ENCODE assay signal across 14 cellular contexts in the genomic region with DNA sequence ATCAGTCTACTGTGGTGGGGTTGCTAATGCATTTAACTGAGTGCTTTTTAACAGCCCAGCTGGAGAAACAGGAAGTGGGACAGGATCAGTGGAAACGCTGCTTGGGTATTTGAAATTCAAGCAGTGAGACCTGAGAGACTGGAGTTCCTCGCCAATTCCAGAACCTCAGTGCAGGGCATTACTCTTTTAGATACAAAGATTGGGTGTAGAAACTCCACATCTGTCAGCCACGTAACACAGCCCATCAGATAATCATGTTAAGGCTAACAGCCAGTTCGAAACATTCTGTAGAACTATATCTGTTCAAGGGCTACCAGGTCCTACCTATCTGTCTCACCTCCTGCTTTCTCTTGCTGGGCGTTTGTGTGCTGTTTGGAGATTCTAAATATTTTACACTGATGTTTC. TPM values are rescaled to one million over a fixed set of nuclear protein-coding genes. Genes with fewer than 3 reads are reported as not detected.
DNase-seq lines count a peak whose midpoint lies in the region; ATAC-seq lines count a peak whose summit lies in the region.
"Had no signal": no experiment of that assay in that cellular context is flagged by ENCODE, and none has a peak within 500 bp of the region (broad histone marks: within the 10 kb centered on the region; RNA-seq: fewer than 3 reads in every experiment).

No MANE protein-coding gene starts in this region.

- no peaks in the 10 kb centered on the region for H3K27me3 Mint-ChIP-seq in activated naive CD4-positive, alpha-beta T cell treated with anti-CD3 and anti-CD28 coated beads, Interleukin-2, amount 10 ng/mL, durations not matched to agents 7 days and 5 days
- H3K27me3 Mint-ChIP-seq in activated naive CD8-positive, alpha-beta T cell treated with anti-CD3 and anti-CD28 coated beads, Interleukin-2, amount 10 ng/mL, durations not matched to agents 7 days and 5 days = no peaks in the 10 kb centered on the region
- H3K27me3 Mint-ChIP-seq in stimulated activated memory B cell treated with anti-CD40 and anti-IgM and Interleukin-4, amounts not matched to agents 10 μg/mL and 1 μg/mL and 100 μg/mL, for 72 hours = no peaks in the 10 kb centered on the region
- H3K27me3 Mint-ChIP-seq: B cell, naive B cell had no signal

- POLR2A ChIA-PET in activated naive CD8-positive, alpha-beta T cell treated with anti-CD3 and anti-CD28 coated beads, Interleukin-2, amount 10 ng/mL, durations not matched to agents 7 days and 5 days (lab: Charles Lee) = interaction anchor here (0.5 kb wide), 1 partner anchor 69 kb away, joined by 3 read pairs; no protein-coding TSS in a partner anchor

- peak overlapping the region; percentile 11 for H3K27ac Mint-ChIP-seq in activated naive CD4-positive, alpha-beta T cell treated with anti-CD3 and anti-CD28 coated beads, Interleukin-2, amount 10 ng/mL, durations not matched to agents 7 days and 5 days
- peak overlapping the region; percentile 40 for H3K27ac Mint-ChIP-seq in activated naive CD8-positive, alpha-beta T cell treated with anti-CD3 and anti-CD28 coated beads, Interleukin-2, amount 10 ng/mL, durations not matched to agents 7 days and 5 days
- H3K27ac Mint-ChIP-seq in stimulated activated memory B cell treated with anti-CD40 and anti-IgM and Interleukin-4, amounts not matched to agents 10 μg/mL and 1 μg/mL and 100 μg/mL, for 72 hours = peak overlapping the region; percentile 66
- H3K27ac Mint-ChIP-seq: B cell had no signal

- DNase-seq in activated naive CD4-positive, alpha-beta T cell treated with anti-CD3 and anti-CD28 coated beads, Interleukin-2, amount 10 ng/mL, durations not matched to agents 7 days and 5 days = no peak
- DNase-seq in activated naive CD4-positive, alpha-beta T cell (lab: John Stamatoyannopoulos, UW) = no peak
- DNase-seq in NCI-H128 (lab: John Stamatoyannopoulos, UW; ENCODE audit: unreplicated experiment) (peak; percentile 31), DMS114 treated with DMSO at 0.1 percent for 48 hours (lab: John Stamatoyannopoulos, UW; ENCODE audit: unreplicated experiment) (no peak), aorta (no peak)
- DNase-seq in activated naive CD8-positive, alpha-beta T cell treated with anti-CD3 and anti-CD28 coated beads, Interleukin-2, amount 10 ng/mL, durations not matched to agents 7 days and 5 days = no peak
- DNase-seq: GOT3; head of caudate nucleus; naive B cell; stimulated activated CD4-positive, alpha-beta T cell treated with anti-CD3 and anti-CD28 coated beads, Interleukin-4, amount 100 ng/mL, for 4 hours; stomach had no signal

- peaks cover 76% of the 10 kb centered on the region for H3K36me3 Mint-ChIP-seq in activated naive CD4-positive, alpha-beta T cell treated with anti-CD3 and anti-CD28 coated beads, Interleukin-2, amount 10 ng/mL, durations not matched to agents 7 days and 5 days
- peaks cover 27% of the 10 kb centered on the region for H3K36me3 Mint-ChIP-seq in activated naive CD8-positive, alpha-beta T cell treated with anti-CD3 and anti-CD28 coated beads, Interleukin-2, amount 10 ng/mL, durations not matched to agents 7 days and 5 days
- peaks cover 82% of the 10 kb centered on the region for H3K36me3 Mint-ChIP-seq in stimulated activated memory B cell treated with anti-CD40 and anti-IgM and Interleukin-4, amounts not matched to agents 10 μg/mL and 1 μg/mL and 100 μg/mL, for 72 hours

- no peak overlapping the region for H3K4me3 ChIP-seq in aorta (ENCODE audit: low read length in 2 of 2)
- H3K4me3 ChIP-seq: stomach had no signal

- H3K4me1 ChIP-seq in aorta (ENCODE audit: control insufficient read depth in 1 of 2, insufficient read depth in 2 of 2, low read length in 2 of 2) = no peaks in the 10 kb centered on the region

- no peaks in the 10 kb centered on the region for H3K27me3 ChIP-seq in aorta (ENCODE audit: control insufficient read depth in 1 of 2, insufficient read depth in 2 of 2, low read length in 1 of 2)
- H3K27me3 ChIP-seq: stomach had no signal

- no peaks in the 10 kb centered on the region for H3K9me3 Mint-ChIP-seq in activated naive CD4-positive, alpha-beta T cell treated with anti-CD3 and anti-CD28 coated beads, Interleukin-2, amount 10 ng/mL, durations not matched to agents 7 days and 5 days
- H3K9me3 Mint-ChIP-seq in activated naive CD8-positive, alpha-beta T cell treated with anti-CD3 and anti-CD28 coated beads, Interleukin-2, amount 10 ng/mL, durations not matched to agents 7 days and 5 days = no peaks in the 10 kb centered on the region
- H3K9me3 Mint-ChIP-seq in stimulated activated memory B cell treated with anti-CD40 and anti-IgM and Interleukin-4, amounts not matched to agents 10 μg/mL and 1 μg/mL and 100 μg/mL, for 72 hours = no peaks in the 10 kb centered on the region
- H3K9me3 Mint-ChIP-seq: naive B cell had no signal

- intact Hi-C loops in aorta (cut with DNase I) = no loop called here

- H3K9me3 ChIP-seq in aorta (ENCODE audit: control insufficient read depth, low read length) = no peaks in the 10 kb centered on the region
- H3K9me3 ChIP-seq: stomach had no signal

- no peak overlapping the region for H3K4me3 Mint-ChIP-seq in activated naive CD4-positive, alpha-beta T cell treated with anti-CD3 and anti-CD28 coated beads, Interleukin-2, amount 10 ng/mL, durations not matched to agents 7 days and 5 days
- H3K4me3 Mint-ChIP-seq in activated naive CD8-positive, alpha-beta T cell treated with anti-CD3 and anti-CD28 coated beads, Interleukin-2, amount 10 ng/mL, durations not matched to agents 7 days and 5 days = no peak overlapping the region
- H3K4me3 Mint-ChIP-seq in stimulated activated memory B cell treated with anti-CD40 and anti-IgM and Interleukin-4, amounts not matched to agents 10 μg/mL and 1 μg/mL and 100 μg/mL, for 72 hours = no peak overlapping the region
- H3K4me3 Mint-ChIP-seq: B cell, naive B cell had no signal

- WGBS in aorta, 2 donors = 58 to 74% methylated on average over 5 of the region's 5 CpGs

- CTCF ChIA-PET in activated naive CD4-positive, alpha-beta T cell treated with anti-CD3 and anti-CD28 coated beads, Interleukin-2, amount 10 ng/mL, durations not matched to agents 7 days and 5 days (lab: Charles Lee) = no interaction called here

- peaks cover 32% of the 10 kb centered on the region for H3K4me1 Mint-ChIP-seq in activated naive CD4-positive, alpha-beta T cell treated with anti-CD3 and anti-CD28 coated beads, Interleukin-2, amount 10 ng/mL, durations not matched to agents 7 days and 5 days
- H3K4me1 Mint-ChIP-seq in activated naive CD8-positive, alpha-beta T cell treated with anti-CD3 and anti-CD28 coated beads, Interleukin-2, amount 10 ng/mL, durations not matched to agents 7 days and 5 days = peaks cover 30% of the 10 kb centered on the region
- peaks cover 5% of the 10 kb centered on the region for H3K4me1 Mint-ChIP-seq in stimulated activated memory B cell treated with anti-CD40 and anti-IgM and Interleukin-4, amounts not matched to agents 10 μg/mL and 1 μg/mL and 100 μg/mL, for 72 hours

- H3K36me3 ChIP-seq in aorta (ENCODE audit: control insufficient read depth in 1 of 2, insufficient read depth in 2 of 2, low read length in 1 of 2) = peaks cover 8 to 21% of the 10 kb centered on the region in 2 donors

- ATAC-seq in activated naive CD8-positive, alpha-beta T cell treated with anti-CD3 and anti-CD28 coated beads, Interleukin-2, amount 10 ng/mL, durations not matched to agents 7 days and 5 days (ENCODE audit: low read depth) = no peak
- ATAC-seq in stimulated activated memory B cell treated with anti-CD40 and anti-IgM and Interleukin-4, amounts not matched to agents 10 μg/mL and 1 μg/mL and 100 μg/mL, for 72 hours = no peak
- ATAC-seq in GM18907 (IDR thresholded peaks at IDR 0.05; ENCODE audit: unreplicated experiment) (no peak), aorta (ENCODE audit: low FRiP score) (no peak)

- H3K27ac ChIP-seq in aorta (ENCODE audit: low read depth in 1 of 2, low read length in 2 of 2) = no peak overlapping the region
- H3K27ac ChIP-seq: stomach had no signal

RNA-seq across cellular contexts. Expression of a gene that starts 45.5 kb away (rescaled TPM):
- 10 to 100 TPM; 15.9 to 17.9 TPM for total RNA-seq in activated naive CD8-positive, alpha-beta T cell treated with anti-CD3 and anti-CD28 coated beads, Interleukin-2, amount 10 ng/mL, durations not matched to agents 7 days and 5 days
- 10 to 100 TPM; 13.2 to 25.7 TPM for total RNA-seq in aorta
- polyA plus RNA-seq in aorta = 10 to 100 TPM in 1 of 2 donors, 1 to 10 TPM in 1; 4.4 to 14.3 TPM

Comparison
In these comparisons a context has a peak if more than half of its experiments do, and no peak if none do; other contexts are left out.
1. H3K27ac Mint-ChIP-seq: peak in every context shown above with its lines; median percentile 66 in stimulated activated memory B cell treated with anti-CD40 and anti-IgM and Interleukin-4, amounts not matched to agents 10 μg/mL and 1 μg/mL and 100 μg/mL, for 72 hours; 40 in activated naive CD8-positive, alpha-beta T cell treated with anti-CD3 and anti-CD28 coated beads, Interleukin-2, amount 10 ng/mL, durations not matched to agents 7 days and 5 days; 11 in activated naive CD4-positive, alpha-beta T cell treated with anti-CD3 and anti-CD28 coated beads, Interleukin-2, amount 10 ng/mL, durations not matched to agents 7 days and 5 days.